Comparison of ENCODE assay signal across 1 cellular context in genomic region chr16:2869502-2870064, GRCh38.
A peak's percentile ranks its signal among the peaks of the same experiment; 100 is the strongest.
TF ChIP-seq lines count a peak whose summit lies in the region.

No MANE protein-coding gene starts in this region.

TF ChIP-seq in HepG2, 621 proteins besides CTCF, POLR2A, EP300 and RAD21 (continued from another document):
- TF ChIP-seq, protein P1, sequence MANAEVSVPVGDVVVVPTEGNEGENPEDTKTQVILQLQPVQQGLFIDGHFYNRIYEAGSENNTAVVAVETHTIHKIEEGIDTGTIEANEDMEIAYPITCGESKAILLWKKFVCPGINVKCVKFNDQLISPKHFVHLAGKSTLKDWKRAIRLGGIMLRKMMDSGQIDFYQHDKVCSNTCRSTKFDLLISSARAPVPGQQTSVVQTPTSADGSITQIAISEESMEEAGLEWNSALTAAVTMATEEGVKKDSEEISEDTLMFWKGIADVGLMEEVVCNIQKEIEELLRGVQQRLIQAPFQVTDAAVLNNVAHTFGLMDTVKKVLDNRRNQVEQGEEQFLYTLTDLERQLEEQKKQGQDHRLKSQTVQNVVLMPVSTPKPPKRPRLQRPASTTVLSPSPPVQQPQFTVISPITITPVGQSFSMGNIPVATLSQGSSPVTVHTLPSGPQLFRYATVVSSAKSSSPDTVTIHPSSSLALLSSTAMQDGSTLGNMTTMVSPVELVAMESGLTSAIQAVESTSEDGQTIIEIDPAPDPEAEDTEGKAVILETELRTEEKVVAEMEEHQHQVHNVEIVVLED (CRISPR knock-in tag; IDR thresholded peaks at IDR 0.05; ENCODE audit: borderline replicate concordance) = peak; percentile 24; the same call in 1 of the 2 replicates
- TF ChIP-seq ZNF234 (CRISPR knock-in tag; conservative IDR thresholded peaks at IDR 0.05) (no peak), SUZ12 (IDR thresholded peaks at IDR 0.05; ENCODE audit: low read depth, low read length) (no peak), BRD4 (CRISPR knock-in tag; IDR thresholded peaks at IDR 0.05) (no peak), ZBTB26 (CRISPR knock-in tag; IDR thresholded peaks at IDR 0.05; ENCODE audit: borderline replicate concordance) (0 out of 2 replicates have a peak, but pooled peaks have one; percentile 24), NCOR1 (IDR thresholded peaks at IDR 0.05; ENCODE audit: borderline replicate concordance, low read length) (no peak), ZMYM2 (CRISPR knock-in tag; IDR thresholded peaks at IDR 0.05) (no peak), RBFOX2 (IDR thresholded peaks at IDR 0.05; ENCODE audit: low read depth, low read length) (no peak), ARNT2 (CRISPR knock-in tag; IDR thresholded peaks at IDR 0.05; ENCODE audit: low read depth) (peak; percentile 56; the same call in 1 of the 2 replicates), IKZF5 (CRISPR knock-in tag; IDR thresholded peaks at IDR 0.05) (peak; percentile 71; the same call in 1 of the 2 replicates), ZNF44 (CRISPR knock-in tag; IDR thresholded peaks at IDR 0.05) (0 out of 2 replicates have a peak, but pooled peaks have one; percentile 18), MIXL1 (CRISPR knock-in tag; IDR thresholded peaks at IDR 0.05) (peak; percentile 89), PHF5A (CRISPR knock-in tag; IDR thresholded peaks at IDR 0.05; ENCODE audit: low read depth, unreplicated experiment) (peak; percentile 43), HMGXB4 (CRISPR knock-in tag; IDR thresholded peaks at IDR 0.05; ENCODE audit: borderline replicate concordance in 1 of 2, low read depth in 1 of 2) (peak in 1 of 2 experiments; percentile 14; a peak in 1 of 4 replicates), PHF8 (CRISPR knock-in tag; IDR thresholded peaks at IDR 0.05) (peak; percentile 65), NFE2 (CRISPR knock-in tag; IDR thresholded peaks at IDR 0.05) (no peak), NR2F1 (CRISPR knock-in tag; IDR thresholded peaks at IDR 0.05) (peak; percentile 43 to 69; a peak in 1 of 4 replicates), SP1 (IDR thresholded peaks at IDR 0.05) (no peak), SP1 (CRISPR knock-in tag; IDR thresholded peaks at IDR 0.05) (0 out of 2 replicates have a peak, but pooled peaks have one; percentile 14), ZNF260 (CRISPR knock-in tag; IDR thresholded peaks at IDR 0.05; ENCODE audit: borderline replicate concordance, low read depth) (no peak), ZBTB25 (CRISPR knock-in tag; IDR thresholded peaks at IDR 0.05) (no peak; the same call in 1 of the 2 replicates), ZNF713 (CRISPR knock-in tag; IDR thresholded peaks at IDR 0.05) (no peak), MYC (CRISPR knock-in tag; IDR thresholded peaks at IDR 0.05; ENCODE audit: borderline replicate concordance) (peak; percentile 78), DRAP1 (CRISPR knock-in tag; IDR thresholded peaks at IDR 0.05) (0 out of 2 replicates have a peak, but pooled peaks have one; percentile 21), KMT2B (CRISPR knock-in tag; IDR thresholded peaks at IDR 0.05) (0 out of 2 replicates have a peak, but pooled peaks have one; percentile 29), CBX1 (IDR thresholded peaks at IDR 0.05; ENCODE audit: low read depth) (no peak), ZNF792 (CRISPR knock-in tag; IDR thresholded peaks at IDR 0.05) (0 out of 2 replicates have a peak, but pooled peaks have one; percentile 38), ZNF709 (CRISPR knock-in tag; IDR thresholded peaks at IDR 0.05) (peak; percentile 67; the same call in 1 of the 2 replicates), ZNF580 (CRISPR knock-in tag; IDR thresholded peaks at IDR 0.05; ENCODE audit: borderline replicate concordance, low read depth) (0 out of 2 replicates have a peak, but pooled peaks have one; percentile 25), ZMYM4 (CRISPR knock-in tag; IDR thresholded peaks at IDR 0.05) (peak; percentile 49; the same call in 1 of the 2 replicates), ZNF20 (CRISPR knock-in tag; IDR thresholded peaks at IDR 0.05) (no peak), ETV6 (CRISPR knock-in tag; conservative IDR thresholded peaks at IDR 0.05) (0 out of 2 replicates have a peak, but pooled peaks have one; percentile 67), ZNF644 (CRISPR knock-in tag; IDR thresholded peaks at IDR 0.05; ENCODE audit: low read depth) (0 out of 2 replicates have a peak, but pooled peaks have one; percentile 25), ZNF17 (CRISPR knock-in tag; IDR thresholded peaks at IDR 0.05) (no peak), NR2F6 (IDR thresholded peaks at IDR 0.05) (peak; percentile 87), NR2F6 (CRISPR knock-in tag; IDR thresholded peaks at IDR 0.05) (peak; percentile 83), KLF6 (CRISPR knock-in tag; IDR thresholded peaks at IDR 0.05) (peak; percentile 49; the same call in 1 of the 2 replicates), FOSL2 (CRISPR knock-in tag; IDR thresholded peaks at IDR 0.05) (0 out of 2 replicates have a peak, but pooled peaks have one; percentile 29)
- TF ChIP-seq, protein P2, sequence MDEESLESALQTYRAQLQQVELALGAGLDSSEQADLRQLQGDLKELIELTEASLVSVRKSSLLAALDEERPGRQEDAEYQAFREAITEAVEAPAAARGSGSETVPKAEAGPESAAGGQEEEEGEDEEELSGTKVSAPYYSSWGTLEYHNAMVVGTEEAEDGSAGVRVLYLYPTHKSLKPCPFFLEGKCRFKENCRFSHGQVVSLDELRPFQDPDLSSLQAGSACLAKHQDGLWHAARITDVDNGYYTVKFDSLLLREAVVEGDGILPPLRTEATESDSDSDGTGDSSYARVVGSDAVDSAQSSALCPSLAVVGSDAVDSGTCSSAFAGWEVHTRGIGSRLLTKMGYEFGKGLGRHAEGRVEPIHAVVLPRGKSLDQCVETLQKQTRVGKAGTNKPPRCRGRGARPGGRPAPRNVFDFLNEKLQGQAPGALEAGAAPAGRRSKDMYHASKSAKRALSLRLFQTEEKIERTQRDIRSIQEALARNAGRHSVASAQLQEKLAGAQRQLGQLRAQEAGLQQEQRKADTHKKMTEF (CRISPR knock-in tag; IDR thresholded peaks at IDR 0.05) = 0 out of 2 replicates have a peak, but pooled peaks have one; percentile 30
- TF ChIP-seq, protein P3, sequence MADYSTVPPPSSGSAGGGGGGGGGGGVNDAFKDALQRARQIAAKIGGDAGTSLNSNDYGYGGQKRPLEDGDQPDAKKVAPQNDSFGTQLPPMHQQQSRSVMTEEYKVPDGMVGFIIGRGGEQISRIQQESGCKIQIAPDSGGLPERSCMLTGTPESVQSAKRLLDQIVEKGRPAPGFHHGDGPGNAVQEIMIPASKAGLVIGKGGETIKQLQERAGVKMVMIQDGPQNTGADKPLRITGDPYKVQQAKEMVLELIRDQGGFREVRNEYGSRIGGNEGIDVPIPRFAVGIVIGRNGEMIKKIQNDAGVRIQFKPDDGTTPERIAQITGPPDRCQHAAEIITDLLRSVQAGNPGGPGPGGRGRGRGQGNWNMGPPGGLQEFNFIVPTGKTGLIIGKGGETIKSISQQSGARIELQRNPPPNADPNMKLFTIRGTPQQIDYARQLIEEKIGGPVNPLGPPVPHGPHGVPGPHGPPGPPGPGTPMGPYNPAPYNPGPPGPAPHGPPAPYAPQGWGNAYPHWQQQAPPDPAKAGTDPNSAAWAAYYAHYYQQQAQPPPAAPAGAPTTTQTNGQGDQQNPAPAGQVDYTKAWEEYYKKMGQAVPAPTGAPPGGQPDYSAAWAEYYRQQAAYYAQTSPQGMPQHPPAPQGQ (CRISPR knock-in tag; IDR thresholded peaks at IDR 0.05; ENCODE audit: borderline replicate concordance) = no peak
- TF ChIP-seq, protein P4, sequence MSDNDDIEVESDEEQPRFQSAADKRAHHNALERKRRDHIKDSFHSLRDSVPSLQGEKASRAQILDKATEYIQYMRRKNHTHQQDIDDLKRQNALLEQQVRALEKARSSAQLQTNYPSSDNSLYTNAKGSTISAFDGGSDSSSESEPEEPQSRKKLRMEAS (IDR thresholded peaks at IDR 0.05) = peak; percentile 95
